Comparison of ENCODE assay signal across 23 cellular contexts in genomic region chr18:6929370-6930102, GRCh38.
A peak's percentile ranks its signal among the peaks of the same experiment; 100 is the strongest.
DNase-seq lines count a peak whose midpoint lies in the region; ATAC-seq, FAIRE-seq and TF ChIP-seq lines count a peak whose summit lies in the region.
"Had no signal": no experiment of that assay in that cellular context is flagged by ENCODE, and none has a peak within 500 bp of the region (broad histone marks: within the 10 kb centered on the region; RNA-seq: fewer than 3 reads in every experiment).

No MANE protein-coding gene starts in this region.

- CTCF ChIA-PET in OCI-LY7 (lab: Charles Lee; ENCODE audit: unreplicated experiment): no interaction called here

- intact Hi-C loops in Right ventricle myocardium inferior (cut with DNase I) (no loop called here), left colon (cut with DNase I, micrococcal nuclease) (loop anchor here in 1 of 2 donors (10.0 kb wide), 2 partner anchors 75 to 245 kb away; no protein-coding TSS in a partner anchor), OCI-LY7 (cut with micrococcal nuclease; ENCODE audit: unreplicated experiment) (loop anchor here (10.0 kb wide), 1 partner anchor 65 kb away; no protein-coding TSS in a partner anchor), esophagus squamous epithelium (cut with DNase I) (loop anchor here (10.0 kb wide), 2 partner anchors 95 to 245 kb away; no protein-coding TSS in a partner anchor)

- TF ChIP-seq POLR2A in esophagus squamous epithelium (IDR thresholded peaks at IDR 0.05): no peak

- peak; percentile 94 for FAIRE-seq in urothelium cell line (lab: Jason Lieb, UNC)

- H3K36me3 ChIP-seq in right atrium auricular region (no peaks in the 10 kb centered on the region), SJCRH30 (no peaks in the 10 kb centered on the region), OCI-LY7 (ENCODE audit: insufficient read depth, low read length) (no peaks in the 10 kb centered on the region), esophagus squamous epithelium (no peaks in the 10 kb centered on the region)
- H3K36me3 ChIP-seq: BLaER1 treated with 17β-estradiol and CSF1 and Interleukin-3, amounts not matched to agents 10 nM and 100 nM; breast epithelium had no signal

- WGBS in esophagus squamous epithelium, 2 donors: 92 to 93% methylated on average over 21 to 33 of the region's 45 CpGs

- no peaks in the 10 kb centered on the region for H3K9me3 ChIP-seq in right atrium auricular region
- no peaks in the 10 kb centered on the region for H3K9me3 ChIP-seq in SJCRH30 (replicated peaks)
- H3K9me3 ChIP-seq in OCI-LY7 (ENCODE audit: low read length): no peaks in the 10 kb centered on the region
- H3K9me3 ChIP-seq in esophagus squamous epithelium: no peaks in the 10 kb centered on the region
- H3K9me3 ChIP-seq: BLaER1 treated with 17β-estradiol and CSF1 and Interleukin-3, amounts not matched to agents 10 nM and 100 nM; breast epithelium; psoas muscle had no signal

- TF ChIP-seq CTCF in right atrium auricular region (IDR thresholded peaks at IDR 0.05): no peak
- no peak for TF ChIP-seq CTCF in OCI-LY7 (conservative IDR thresholded peaks at IDR 0.05; ENCODE audit: low read length)
- no peak for TF ChIP-seq CTCF in esophagus squamous epithelium (IDR thresholded peaks at IDR 0.05)

- H3K4me1 ChIP-seq in right atrium auricular region (no peaks in the 10 kb centered on the region), SJCRH30 (no peaks in the 10 kb centered on the region), OCI-LY7 (ENCODE audit: insufficient read depth, low read length, poor library complexity, severe bottlenecking) (no peaks in the 10 kb centered on the region), esophagus squamous epithelium (peaks cover 0 to 10% (median 0%) of the 10 kb centered on the region in 3 donors)
- H3K4me1 ChIP-seq: BLaER1 treated with 17β-estradiol and CSF1 and Interleukin-3, amounts not matched to agents 10 nM and 100 nM; breast epithelium; psoas muscle had no signal

- no peak overlapping the region for H3K4me3 ChIP-seq in right atrium auricular region
- no peak overlapping the region for H3K4me3 ChIP-seq in SJCRH30
- H3K4me3 ChIP-seq in OCI-LY7 (ENCODE audit: low read depth, low read length, poor library complexity, severe bottlenecking): no peak overlapping the region
- H3K4me3 ChIP-seq in esophagus squamous epithelium: no peak overlapping the region
- H3K4me3 ChIP-seq: BLaER1 treated with 17β-estradiol and CSF1 and Interleukin-3, amounts not matched to agents 10 nM and 100 nM; breast epithelium; psoas muscle had no signal

- no peaks in the 10 kb centered on the region for H4K20me1 ChIP-seq in OCI-LY7 (ENCODE audit: insufficient read depth, low read length)
- H4K20me1 ChIP-seq: BLaER1 treated with 17β-estradiol and CSF1 and Interleukin-3, amounts not matched to agents 10 nM and 100 nM had no signal

- H3K27me3 ChIP-seq in right atrium auricular region (no peaks in the 10 kb centered on the region), SJCRH30 (no peaks in the 10 kb centered on the region), esophagus squamous epithelium (no peaks in the 10 kb centered on the region)
- H3K27me3 ChIP-seq: BLaER1 treated with 17β-estradiol and CSF1 and Interleukin-3, amounts not matched to agents 10 nM and 100 nM; breast epithelium had no signal

- no peak overlapping the region for H3K4me2 ChIP-seq in OCI-LY7 (ENCODE audit: low read length)
- H3K4me2 ChIP-seq: BLaER1 treated with 17β-estradiol and CSF1 and Interleukin-3, amounts not matched to agents 10 nM and 100 nM had no signal

- no peak for ATAC-seq in Right ventricle myocardium inferior
- ATAC-seq in left colon: peak; percentile 87
- ATAC-seq: activated CD8-positive, alpha-beta T cell treated with anti-CD3 and anti-CD28 coated beads, Interleukin-2, amount 10 ng/mL, durations not matched to agents 7 days and 5 days; psoas muscle had no signal

- POLR2A ChIA-PET in OCI-LY7 (lab: Charles Lee): interaction anchor here (0.6 to 1.1 kb wide), 3 partner anchors 62 to 1459 kb away, joined by 3 read pairs; no protein-coding TSS in a partner anchor

- no peaks in the 10 kb centered on the region for H3K9me2 ChIP-seq in OCI-LY7 (ENCODE audit: insufficient read depth, low read length)

- H3K27ac ChIP-seq in right atrium auricular region (no peak overlapping the region), SJCRH30 (no peak overlapping the region), OCI-LY7 (ENCODE audit: low read depth, low read length, poor library complexity, severe bottlenecking) (no peak overlapping the region), esophagus squamous epithelium (no peak overlapping the region)
- H3K27ac ChIP-seq: BLaER1 treated with 17β-estradiol and CSF1 and Interleukin-3, amounts not matched to agents 10 nM and 100 nM; breast epithelium; psoas muscle; RWPE1 had no signal

- no TSS peak for BruUV-seq in OCI-LY7 (replicated peaks; lab: Mats Ljungman, UMichigan)

- no peaks in the 10 kb centered on the region for H3K79me2 ChIP-seq in OCI-LY7 (ENCODE audit: insufficient read depth, low read depth, low read length)

- DNase-seq in Right ventricle myocardium inferior (ENCODE audit: missing footprints) (peak; percentile 73), right atrium auricular region (ENCODE audit: low spot score) (no peak), SJCRH30 (peak; percentile 17 to 19), left colon (peak; percentile 52 to 76), urothelium cell line (ENCODE audit: low spot score) (peak; percentile 91), OCI-LY7 (ENCODE audit: low spot score) (no peak), esophagus squamous epithelium (lab: John Stamatoyannopoulos, UW) (no peak), kidney tubule cell (ENCODE audit: low spot score) (no peak)
- DNase-seq: 8988T; activated B cell treated with CpG ODN at 0.5 μM for 24 hours; activated CD8-positive, alpha-beta T cell treated with anti-CD3 and anti-CD28 coated beads, Interleukin-2, amount 10 ng/mL, durations not matched to agents 7 days and 5 days; activated naive CD8-positive, alpha-beta T cell treated with anti-CD3 and anti-CD28 coated beads, Interleukin-2, amount 10 ng/mL, durations not matched to agents 7 days and 5 days; dermis blood vessel endothelial cell; immature natural killer cell; mammary epithelial cell; natural killer cell; NCI-H2029; NCI-H82; psoas muscle; T-cell had no signal

- H2AFZ ChIP-seq in OCI-LY7 (ENCODE audit: low read length): no peak overlapping the region

Comparison
In these comparisons a context has a peak if more than half of its experiments do, and no peak if none do; other contexts are left out.
1. DNase-seq: peak in Right ventricle myocardium inferior (single experiment), SJCRH30 (2 of 2), left colon (2 of 2) and urothelium cell line (single experiment); none in right atrium auricular region (single experiment), OCI-LY7 (single experiment), esophagus squamous epithelium (single experiment) and kidney tubule cell (single experiment).